ENCODE assay signal across 22 cellular contexts in genomic region chr9:35871514-35871913, GRCh38. TPM values are rescaled to one million over a fixed set of nuclear protein-coding genes. Genes with fewer than 3 reads are reported as not detected.
DNase-seq lines count a peak whose midpoint lies in the region; FAIRE-seq and TF ChIP-seq lines count a peak whose summit lies in the region.
"Had no signal": no experiment of that assay in that cellular context is flagged by ENCODE, and none has a peak within 500 bp of the region (broad histone marks: within the 10 kb centered on the region; RNA-seq: fewer than 3 reads in every experiment).

No MANE protein-coding gene starts in this region.

- DNase-seq in DMS 273 (lab: John Stamatoyannopoulos, UW; ENCODE audit: unreplicated experiment) (peak; percentile 11), DMS 273 treated with DMSO at 0.1 percent for 48 hours (lab: John Stamatoyannopoulos, UW) (no peak), NCI-H2029 treated with DMSO at 0.1 percent for 48 hours (lab: John Stamatoyannopoulos, UW) (peak; percentile 31), bronchial epithelial cell (ENCODE audit: low read depth) (peak; percentile 58), retinal pigment epithelial cell (ENCODE audit: low read depth) (peak; percentile 31), T-helper 2 cell (no peak), NCI-H146 treated with DMSO at 0.1 percent for 48 hours (lab: John Stamatoyannopoulos, UW; ENCODE audit: unreplicated experiment) (no peak), NCI-H82 (lab: John Stamatoyannopoulos, UW) (no peak)
- DNase-seq: activated CD4-positive, alpha-beta T cell treated with anti-CD3 and anti-CD28 coated beads, Interleukin-2, amount 10 ng/mL, durations not matched to agents 7 days and 5 days; activated naive CD4-positive, alpha-beta T cell treated with anti-CD3 and anti-CD28 coated beads, Interleukin-2, amount 50 U/mL, for 16 hours; activated T-cell treated with anti-CD3 and anti-CD28 coated beads, Interleukin-2, amount 50 U/mL, for 1 hour; Calu3; hippocampal formation; islet precursor cell; mesendoderm; NCI-H187 treated with DMSO at 0.1 percent for 48 hours had no signal

- H3K36me3 ChIP-seq in bronchial epithelial cell (ENCODE audit: control insufficient read depth, insufficient read depth, low read length): no peaks in the 10 kb centered on the region
- H3K36me3 ChIP-seq: suprapubic skin had no signal

- FAIRE-seq in bronchial epithelial cell (lab: Jason Lieb, UNC): peak; percentile 95
- FAIRE-seq: colon, HepG2, RCC 7860 had no signal

- H3K4me3 ChIP-seq in bronchial epithelial cell (ENCODE audit: low read depth, low read length) (no peak overlapping the region), retinal pigment epithelial cell (ENCODE audit: low read length) (no peak overlapping the region)
- H3K4me3 ChIP-seq: suprapubic skin had no signal

- H3K27me3 ChIP-seq in bronchial epithelial cell (ENCODE audit: control insufficient read depth, insufficient read depth, low read length): no peaks in the 10 kb centered on the region
- H3K27me3 ChIP-seq: suprapubic skin had no signal

- TF ChIP-seq CTCF in bronchial epithelial cell (IDR thresholded peaks at IDR 0.05; ENCODE audit: insufficient read depth, low read length, severe bottlenecking) (no peak), retinal pigment epithelial cell (conservative IDR thresholded peaks at IDR 0.05; ENCODE audit: low read depth, low read length) (no peak)

RNA-seq across cellular contexts. Expression of gene OR13J1, which starts 1.3 kb away (rescaled TPM):
- total RNA-seq in bronchial epithelial cell: not detected in 2 replicates
- total RNA-seq: activated CD4-positive, alpha-beta T cell treated with anti-CD3 and anti-CD28 coated beads, Interleukin-2, amount 10 ng/mL, durations not matched to agents 7 days and 5 days; B cell; Calu3; HepG2; pulmonary artery endothelial cell; suprapubic skin had no signal

RNA-seq across cellular contexts. Expression of gene HRCT1, which starts 34.5 kb away (rescaled TPM):
- total RNA-seq in bronchial epithelial cell: 0.26 TPM in 1 of 2 replicates, not detected in the other
- total RNA-seq: activated CD4-positive, alpha-beta T cell treated with anti-CD3 and anti-CD28 coated beads, Interleukin-2, amount 10 ng/mL, durations not matched to agents 7 days and 5 days; B cell; HepG2 had no signal

RNA-seq across cellular contexts. Expression of gene SPAAR, which starts 37.8 kb away (rescaled TPM):
- total RNA-seq in bronchial epithelial cell: not detected in 2 replicates
- total RNA-seq: activated CD4-positive, alpha-beta T cell treated with anti-CD3 and anti-CD28 coated beads, Interleukin-2, amount 10 ng/mL, durations not matched to agents 7 days and 5 days; B cell; Calu3 had no signal

RNA-seq across cellular contexts. Expression of gene TMEM8B, which starts 42.5 kb away (rescaled TPM):
- 0.79 and 1.5 TPM in 2 replicates for total RNA-seq in bronchial epithelial cell

RNA-seq across cellular contexts. Expression of gene FAM221B, which starts 43.0 kb away (rescaled TPM):
- not detected in 2 replicates for total RNA-seq in bronchial epithelial cell
- total RNA-seq: activated CD4-positive, alpha-beta T cell treated with anti-CD3 and anti-CD28 coated beads, Interleukin-2, amount 10 ng/mL, durations not matched to agents 7 days and 5 days; B cell; Calu3; HepG2; pulmonary artery endothelial cell; suprapubic skin had no signal

Comparison
In these comparisons a context has a peak if more than half of its experiments do, and no peak if none do; other contexts are left out.
1. DNase-seq: peak in DMS 273 (single experiment), NCI-H2029 treated with DMSO at 0.1 percent for 48 hours (single experiment), bronchial epithelial cell (single experiment) and retinal pigment epithelial cell (single experiment); none in DMS 273 treated with DMSO at 0.1 percent for 48 hours (single experiment), T-helper 2 cell (0 of 5), NCI-H146 treated with DMSO at 0.1 percent for 48 hours (single experiment) and NCI-H82 (single experiment).